14 cellular contexts compared by ENCODE assay signal in genomic region chr12:92036061-92036620, GRCh38.
DNase-seq lines count a peak whose midpoint lies in the region; ATAC-seq, FAIRE-seq and TF ChIP-seq lines count a peak whose summit lies in the region.
"Had no signal": no experiment of that assay in that cellular context is flagged by ENCODE, and none has a peak within 500 bp of the region (broad histone marks: within the 10 kb centered on the region; RNA-seq: fewer than 3 reads in every experiment).

No MANE protein-coding gene starts in this region.

- H3K4me3 Mint-ChIP-seq in CD4-positive, CD25-positive, alpha-beta regulatory T cell, result peak overlapping the region; percentile 87 to 92 (median 90)
- H3K4me3 Mint-ChIP-seq in activated naive CD8-positive, alpha-beta T cell, result peak overlapping the region; percentile 82
- peak overlapping the region; percentile 84 to 99 (median 91) for H3K4me3 Mint-ChIP-seq in naive thymus-derived CD4-positive, alpha-beta T cell

- peak; percentile 30 for FAIRE-seq in GM12892 (lab: Jason Lieb, UNC)
- FAIRE-seq: islet of Langerhans had no signal

- H3K27me3 ChIP-seq in CD4-positive, CD25-positive, alpha-beta regulatory T cell (ENCODE audit: control insufficient read depth, insufficient read depth, low read length), result no peaks in the 10 kb centered on the region
- H3K27me3 ChIP-seq in naive thymus-derived CD4-positive, alpha-beta T cell (ENCODE audit: control insufficient read depth in 2 of 2, insufficient read depth in 2 of 2, low read length in 2 of 2), result no peaks in the 10 kb centered on the region
- H3K27me3 ChIP-seq in tibial artery (no peaks in the 10 kb centered on the region), esophagus muscularis mucosa (no peaks in the 10 kb centered on the region)

- WGBS in esophagus muscularis mucosa, result 87% methylated on average over 7 of the region's 7 CpGs

- POLR2A ChIA-PET in naive thymus-derived CD4-positive, alpha-beta T cell (lab: Charles Lee), result interaction anchor here (0.6 to 15.9 kb wide), 10 partner anchors 11 to 459 kb away, joined by 3 to 377 read pairs (median 4); partner anchors contain the start of gene BTG1
- POLR2A ChIA-PET in RWPE1 (lab: Yijun Ruan, JAX; ENCODE audit: low non-redundant PET), result no interaction called here

- H3K27ac Mint-ChIP-seq in CD4-positive, CD25-positive, alpha-beta regulatory T cell, result peak overlapping the region; percentile 98 to 100 (median 98)
- peak overlapping the region; percentile 96 for H3K27ac Mint-ChIP-seq in activated naive CD8-positive, alpha-beta T cell
- peak overlapping the region; percentile 95 to 100 (median 99) for H3K27ac Mint-ChIP-seq in naive thymus-derived CD4-positive, alpha-beta T cell

- CTCF ChIA-PET in naive thymus-derived CD4-positive, alpha-beta T cell (lab: Charles Lee), result interaction anchor here (0.5 to 0.7 kb wide), 2 partner anchors 53 to 363 kb away, joined by 3 read pairs; no protein-coding TSS in a partner anchor
- CTCF ChIA-PET in RWPE1 (lab: Yijun Ruan, JAX), result interaction anchor here (0.6 kb wide), 1 partner anchor 16 kb away, joined by 6 read pairs; no protein-coding TSS in a partner anchor

- H3K9me3 Mint-ChIP-seq in CD4-positive, CD25-positive, alpha-beta regulatory T cell, result peaks cover 0 to 4% (median 0%) of the 10 kb centered on the region in 7 donors
- H3K9me3 Mint-ChIP-seq in activated naive CD8-positive, alpha-beta T cell (ENCODE audit: low read depth), result no peaks in the 10 kb centered on the region
- H3K9me3 Mint-ChIP-seq in naive thymus-derived CD4-positive, alpha-beta T cell, result peaks cover 0 to 6% (median 0%) of the 10 kb centered on the region in 11 donors
- H3K9me3 Mint-ChIP-seq: CD14-positive monocyte had no signal

- peak overlapping the region; percentile 77 for H3K27ac ChIP-seq in CD4-positive, CD25-positive, alpha-beta regulatory T cell (ENCODE audit: insufficient read depth, low read length, poor library complexity, severe bottlenecking)
- peak overlapping the region; percentile 76 for H3K27ac ChIP-seq in naive thymus-derived CD4-positive, alpha-beta T cell (ENCODE audit: low read depth, low read length)
- no peak overlapping the region for H3K27ac ChIP-seq in tibial artery
- H3K27ac ChIP-seq in RWPE1, result no peak overlapping the region
- peak overlapping the region in 1 of 4 donors; percentile 86 for H3K27ac ChIP-seq in esophagus muscularis mucosa (replicated peaks in 1 of 4)

- TF ChIP-seq CTCF in tibial artery (IDR thresholded peaks at IDR 0.05), result no peak
- TF ChIP-seq CTCF in RWPE1 (conservative IDR thresholded peaks at IDR 0.05; ENCODE audit: low read depth), result no peak
- no peak for TF ChIP-seq CTCF in esophagus muscularis mucosa (IDR thresholded peaks at IDR 0.05)

- no peak for ATAC-seq in CD4-positive, CD25-positive, alpha-beta regulatory T cell (ENCODE audit: low read depth in 2 of 2)
- no peak for ATAC-seq in naive thymus-derived CD4-positive, alpha-beta T cell
- ATAC-seq: sciatic nerve had no signal

- no peak for DNase-seq in CD4-positive, CD25-positive, alpha-beta regulatory T cell
- no peak for DNase-seq in GM12892 (ENCODE audit: insufficient read length)
- no peak for DNase-seq in naive thymus-derived CD4-positive, alpha-beta T cell
- DNase-seq in H4 (ENCODE audit: low spot score), result no peak
- no peak for DNase-seq in tibial artery
- no peak for DNase-seq in RWPE1 (ENCODE audit: low spot score)
- DNase-seq in esophagus muscularis mucosa (ENCODE audit: extremely low spot score), result no peak
- DNase-seq: aorta, GDM1, MV-4-11 had no signal

- no peak for TF ChIP-seq EP300 in esophagus muscularis mucosa (IDR thresholded peaks at IDR 0.05)

- peaks cover 84% of the 10 kb centered on the region for H3K4me1 ChIP-seq in CD4-positive, CD25-positive, alpha-beta regulatory T cell (ENCODE audit: control insufficient read depth, insufficient read depth, low read length, poor library complexity, severe bottlenecking)
- peaks cover 59 to 85% of the 10 kb centered on the region in 2 donors for H3K4me1 ChIP-seq in naive thymus-derived CD4-positive, alpha-beta T cell (ENCODE audit: control insufficient read depth in 2 of 2, insufficient read depth in 2 of 2, low read length in 2 of 2)
- H3K4me1 ChIP-seq in tibial artery (peaks cover 0 to 32% (median 24%) of the 10 kb centered on the region in 4 donors), esophagus muscularis mucosa (peaks cover 25 to 62% (median 60%) of the 10 kb centered on the region in 4 donors)

- peak overlapping the region; percentile 86 for H3K4me3 ChIP-seq in CD4-positive, CD25-positive, alpha-beta regulatory T cell (ENCODE audit: low read depth, low read length)
- peak overlapping the region; percentile 52 for H3K4me3 ChIP-seq in naive thymus-derived CD4-positive, alpha-beta T cell (ENCODE audit: low read length)
- H3K4me3 ChIP-seq in tibial artery (no peak overlapping the region), esophagus muscularis mucosa (no peak overlapping the region)

- no peaks in the 10 kb centered on the region for H3K36me3 ChIP-seq in CD4-positive, CD25-positive, alpha-beta regulatory T cell (ENCODE audit: control insufficient read depth, insufficient read depth, low read length)
- no peaks in the 10 kb centered on the region for H3K36me3 ChIP-seq in naive thymus-derived CD4-positive, alpha-beta T cell (ENCODE audit: control insufficient read depth in 2 of 3, insufficient read depth in 3 of 3, low read length in 3 of 3)
- no peaks in the 10 kb centered on the region for H3K36me3 ChIP-seq in tibial artery
- H3K36me3 ChIP-seq in esophagus muscularis mucosa, result no peaks in the 10 kb centered on the region

- TF ChIP-seq POLR2A in GM12892 (IDR thresholded peaks at IDR 0.05; ENCODE audit: low read depth, low read length), result no peak
- no peak for TF ChIP-seq POLR2A in esophagus muscularis mucosa (IDR thresholded peaks at IDR 0.05; ENCODE audit: low read depth)

- H3K4me1 Mint-ChIP-seq in CD4-positive, CD25-positive, alpha-beta regulatory T cell, result peaks cover 51 to 94% (median 75%) of the 10 kb centered on the region in 4 donors
- H3K4me1 Mint-ChIP-seq in activated naive CD8-positive, alpha-beta T cell (ENCODE audit: low read depth), result peaks cover 90% of the 10 kb centered on the region
- H3K4me1 Mint-ChIP-seq in naive thymus-derived CD4-positive, alpha-beta T cell, result peaks cover 51 to 100% (median 96%) of the 10 kb centered on the region in 7 donors

- H3K9me3 ChIP-seq in CD4-positive, CD25-positive, alpha-beta regulatory T cell (ENCODE audit: control insufficient read depth in 2 of 2, low read length in 2 of 2), result no peaks in the 10 kb centered on the region
- H3K9me3 ChIP-seq in naive thymus-derived CD4-positive, alpha-beta T cell (ENCODE audit: control insufficient read depth in 2 of 3, low read length in 3 of 3), result no peaks in the 10 kb centered on the region
- H3K9me3 ChIP-seq in tibial artery (no peaks in the 10 kb centered on the region), esophagus muscularis mucosa (no peaks in the 10 kb centered on the region)

- H3K36me3 Mint-ChIP-seq in CD4-positive, CD25-positive, alpha-beta regulatory T cell, result peaks cover 5% of the 10 kb centered on the region
- peaks cover 7% of the 10 kb centered on the region for H3K36me3 Mint-ChIP-seq in activated naive CD8-positive, alpha-beta T cell
- H3K36me3 Mint-ChIP-seq in naive thymus-derived CD4-positive, alpha-beta T cell, result peaks cover 0 to 15% (median 7%) of the 10 kb centered on the region in 5 donors
- H3K36me3 Mint-ChIP-seq: CD14-positive monocyte had no signal

- intact Hi-C loops in naive thymus-derived CD4-positive, alpha-beta T cell (cut with micrococcal nuclease), result loop anchor here in 1 of 2 donors (10.0 kb wide), 1 partner anchor 1409 kb away; the partner anchor contains the start of gene UBE2N
- intact Hi-C loops in tibial artery (cut with DNase I; ENCODE audit: low total_unique reads) (no loop called here), esophagus muscularis mucosa (cut with DNase I) (loop anchor here (2.0 to 5.0 kb wide), 2 partner anchors 36 to 105 kb away; no protein-coding TSS in a partner anchor)

- no peaks in the 10 kb centered on the region for H3K27me3 Mint-ChIP-seq in CD4-positive, CD25-positive, alpha-beta regulatory T cell
- H3K27me3 Mint-ChIP-seq in activated naive CD8-positive, alpha-beta T cell, result no peaks in the 10 kb centered on the region
- H3K27me3 Mint-ChIP-seq in naive thymus-derived CD4-positive, alpha-beta T cell, result no peaks in the 10 kb centered on the region

Comparison
In these comparisons a context has a peak if more than half of its experiments do, and no peak if none do; other contexts are left out.
1. H3K27ac ChIP-seq: peak in CD4-positive, CD25-positive, alpha-beta regulatory T cell (single experiment) and naive thymus-derived CD4-positive, alpha-beta T cell (single experiment); none in tibial artery (0 of 2) and RWPE1 (single experiment).
2. H3K4me3 ChIP-seq: peak in CD4-positive, CD25-positive, alpha-beta regulatory T cell (single experiment) and naive thymus-derived CD4-positive, alpha-beta T cell (single experiment); none in tibial artery (0 of 2) and esophagus muscularis mucosa (0 of 4).
3. Peak in every context shown above with its lines, with median percentiles within 50 percentile points of each other: H3K27ac Mint-ChIP-seq and H3K4me3 Mint-ChIP-seq.